37 cellular contexts compared by ENCODE assay signal in the genomic region with DNA sequence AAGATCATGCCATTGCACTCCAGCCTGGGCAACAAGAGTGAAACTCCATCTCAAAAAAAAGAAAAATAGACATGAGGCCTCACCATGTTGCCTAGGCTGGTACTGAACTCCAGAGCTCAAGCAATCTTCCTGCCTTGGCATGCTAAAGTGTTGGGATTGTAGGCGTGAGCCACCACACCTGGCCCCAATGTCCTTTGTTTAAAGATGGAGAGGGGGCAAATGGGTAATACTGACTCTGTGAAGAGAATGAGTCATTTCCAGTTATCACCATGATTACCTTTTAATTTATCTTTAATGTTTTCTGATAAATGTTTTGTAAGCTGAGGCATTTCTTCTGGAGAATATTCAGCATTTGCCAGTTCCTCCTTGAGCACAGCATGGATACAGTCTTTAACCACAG. TPM values are rescaled to one million over a fixed set of nuclear protein-coding genes. Genes with fewer than 3 reads are reported as not detected.
"Had no signal": no experiment of that assay in that cellular context is flagged by ENCODE, and none has a peak within 500 bp of the region (broad histone marks: within the 10 kb centered on the region; RNA-seq: fewer than 3 reads in every experiment).

No MANE protein-coding gene starts in this region.

- H3K36me3 ChIP-seq: adrenal gland, pancreas, prostate gland, thoracic aorta had no signal

- H3K27ac ChIP-seq: adrenal gland, body of pancreas, heart left ventricle, pancreas, prostate gland, thoracic aorta had no signal

- H3K27me3 Mint-ChIP-seq: activated B cell treated with CpG ODN at 0.5 μM for 24 hours; activated naive CD8-positive, alpha-beta T cell treated with anti-CD3 and anti-CD28 coated beads for 36 hours; memory B cell; stimulated activated naive CD8-positive, alpha-beta T cell treated with anti-CD3 and anti-CD28 coated beads, Interleukin-15, Interleukin-2, amounts not matched to agents 100 ng/mL and 50 ng/mL, for 24 hours had no signal

- H3K9me3 Mint-ChIP-seq: activated B cell treated with CpG ODN at 0.5 μM for 24 hours; activated naive CD4-positive, alpha-beta T cell treated with anti-CD3 and anti-CD28 coated beads for 36 hours; activated naive CD8-positive, alpha-beta T cell treated with anti-CD3 and anti-CD28 coated beads for 36 hours; activated T-helper 1 cell treated with anti-CD3 and anti-CD28 coated beads, Interleukin-12 subunit alpha, Interleukin-12 subunit beta, Interleukin-2, Interleukin-4 antibody, amounts not matched to agents 30 ng/mL and 10 ng/mL and 1 ng/mL, durations not matched to agents 14 hours and 24 hours and 36 hours; immature natural killer cell; memory B cell; neural crest cell; stimulated activated effector memory CD8-positive, alpha-beta T cell treated with anti-CD3 and anti-CD28 coated beads, Interleukin-12 subunit alpha, Interleukin-12 subunit beta, amount 100 ng/mL, for 72 hours; stimulated activated naive CD8-positive, alpha-beta T cell treated with anti-CD3 and anti-CD28 coated beads, Interleukin-15, Interleukin-2, amounts not matched to agents 100 ng/mL and 50 ng/mL, for 24 hours; T-helper 2 cell treated with Interferon-gamma antibody and Interleukin-4, amounts not matched to agents 5 μg/mL and 100 μg/mL, for 36 hours had no signal

- H3K4me3 ChIP-seq: adrenal gland, body of pancreas, esophagus muscularis mucosa, heart left ventricle, pancreas, prostate gland, sigmoid colon, thoracic aorta had no signal

- H3K4me1 ChIP-seq: adrenal gland, pancreas, prostate gland, sigmoid colon had no signal

- H3K4me3 Mint-ChIP-seq: activated B cell treated with CpG ODN at 0.5 μM for 24 hours had no signal

- H3K36me3 Mint-ChIP-seq: activated naive CD8-positive, alpha-beta T cell treated with anti-CD3 and anti-CD28 coated beads for 36 hours had no signal

- ATAC-seq: body of pancreas; foreskin keratinocyte; heart left ventricle; pancreas; stimulated activated effector memory CD8-positive, alpha-beta T cell treated with anti-CD3 and anti-CD28 coated beads, Interleukin-12 subunit alpha, Interleukin-12 subunit beta, amount 100 ng/mL, for 72 hours had no signal

- DNase-seq: activated B cell treated with CpG ODN at 0.5 μM for 24 hours; activated CD4-positive, alpha-beta T cell treated with anti-CD3 and anti-CD28 coated beads, Interleukin-2, amount 50 U/mL, for 4 hours; activated CD8-positive, alpha-beta memory T cell treated with anti-CD3 and anti-CD28 coated beads, Interleukin-2, amount 50 U/mL, for 4 hours; activated effector memory CD4-positive, alpha-beta T cell treated with anti-CD3 and anti-CD28 coated beads, Interleukin-2, amount 50 U/mL, for 16 hours; activated naive CD4-positive, alpha-beta T cell treated with anti-CD3 and anti-CD28 coated beads for 36 hours; activated naive CD8-positive, alpha-beta T cell treated with anti-CD3 and anti-CD28 coated beads for 36 hours; activated T-cell treated with anti-CD3 and anti-CD28 coated beads, Interleukin-2, amount 50 U/mL, for 1 hour; adrenal gland; aorta; body of pancreas; cortex of kidney; heart left ventricle; hypothalamus; immature natural killer cell; nucleus accumbens; pancreas; retina; sigmoid colon; small intestine; stimulated activated CD4-positive, alpha-beta T cell treated with anti-CD3 and anti-CD28 coated beads, Interleukin-4, amount 100 ng/mL, for 24 hours; T-helper 1 cell; trophoblast cell had no signal

- H3K27ac Mint-ChIP-seq: stimulated activated naive CD8-positive, alpha-beta T cell treated with anti-CD3 and anti-CD28 coated beads, Interleukin-15, Interleukin-2, amounts not matched to agents 100 ng/mL and 50 ng/mL, for 24 hours had no signal

- H3K9me3 ChIP-seq: adrenal gland, body of pancreas, esophagus muscularis mucosa, heart left ventricle, pancreas, prostate gland, sigmoid colon, thoracic aorta had no signal

- FAIRE-seq: endothelial cell of umbilical vein, pancreas, small intestine, urothelium cell line had no signal

- H3K27me3 ChIP-seq: adrenal gland, body of pancreas, esophagus muscularis mucosa, foreskin keratinocyte, heart left ventricle, pancreas, sigmoid colon had no signal

RNA-seq across cellular contexts. Expression of a gene that starts 22.4 kb away (rescaled TPM):
- total RNA-seq: activated B cell treated with CpG ODN at 0.5 μM for 24 hours; activated CD8-positive, alpha-beta memory T cell treated with anti-CD3 and anti-CD28 coated beads for 36 hours; activated naive CD4-positive, alpha-beta T cell treated with anti-CD3 and anti-CD28 coated beads for 36 hours; activated naive CD8-positive, alpha-beta T cell treated with anti-CD3 and anti-CD28 coated beads for 36 hours; activated T-helper 1 cell treated with anti-CD3 and anti-CD28 coated beads, Interleukin-12 subunit alpha, Interleukin-12 subunit beta, Interleukin-2, Interleukin-4 antibody, amounts not matched to agents 30 ng/mL and 10 ng/mL and 1 ng/mL, durations not matched to agents 14 hours and 24 hours and 36 hours; body of pancreas; cardiac septum; cerebellum; endothelial cell of umbilical vein; esophagus muscularis mucosa; neural crest cell; prostate gland; sigmoid colon; thoracic aorta had no signal
- polyA plus RNA-seq: endothelial cell of umbilical vein, heart left ventricle, sigmoid colon, small intestine had no signal
